8 cellular contexts compared by ENCODE assay signal in genomic region chr5:131810510-131811249, GRCh38. TPM values are rescaled to one million over a fixed set of nuclear protein-coding genes. Genes with fewer than 3 reads are reported as not detected.
DNase-seq lines count a peak whose midpoint lies in the region; ATAC-seq and TF ChIP-seq lines count a peak whose summit lies in the region.

No MANE protein-coding gene starts in this region.

- peak overlapping the region; percentile 19 to 48 (median 34) for H3K27ac ChIP-seq in esophagus muscularis mucosa (replicated peaks in 1 of 4)
- H3K27ac ChIP-seq in skeletal muscle tissue (ENCODE audit: low read depth, low read length): peak overlapping the region; percentile 87

- H3K4me1 Mint-ChIP-seq in CD14-positive monocyte: peaks cover 4% of the 10 kb centered on the region

- no peak overlapping the region for H3K4me3 Mint-ChIP-seq in CD14-positive monocyte

- no peaks in the 10 kb centered on the region for H3K9me3 Mint-ChIP-seq in CD14-positive monocyte

- no peak for TF ChIP-seq POLR2A in esophagus muscularis mucosa (IDR thresholded peaks at IDR 0.05; ENCODE audit: low read depth)

- 6% methylated on average over 3 of the region's 3 CpGs for WGBS in esophagus muscularis mucosa

- H3K27me3 ChIP-seq in esophagus muscularis mucosa: no peaks in the 10 kb centered on the region
- no peaks in the 10 kb centered on the region for H3K27me3 ChIP-seq in skeletal muscle tissue (ENCODE audit: control insufficient read depth in 3 of 3, insufficient read depth in 3 of 3, low read length in 3 of 3)

- no peaks in the 10 kb centered on the region for H3K36me3 ChIP-seq in esophagus muscularis mucosa
- H3K36me3 ChIP-seq in skeletal muscle tissue (ENCODE audit: control insufficient read depth in 3 of 3, insufficient read depth in 3 of 3, low read length in 3 of 3): no peaks in the 10 kb centered on the region

- TF ChIP-seq EP300 in esophagus muscularis mucosa (IDR thresholded peaks at IDR 0.05): no peak

- peak overlapping the region in 1 of 7 donors; percentile 24 for H3K27ac Mint-ChIP-seq in CD14-positive monocyte

- DNase-seq in CD14-positive monocyte (ENCODE audit: low spot score): no peak
- DNase-seq in MV-4-11 (lab: John Stamatoyannopoulos, UW): peak; percentile 49
- no peak for DNase-seq in esophagus muscularis mucosa (ENCODE audit: extremely low spot score)
- no peak for DNase-seq in activated CD4-positive, alpha-beta T cell treated with anti-CD3 and anti-CD28 coated beads, Interleukin-2, amount 50 U/mL, for 4 hours
- DNase-seq in NCI-H1436 treated with DMSO at 0.1 percent for 48 hours (lab: John Stamatoyannopoulos, UW): no peak

- intact Hi-C loops in CD14-positive monocyte (cut with micrococcal nuclease): loop anchor here in 1 of 2 donors (10.0 kb wide), 1 partner anchor 194 kb away; no protein-coding TSS in a partner anchor
- intact Hi-C loops in esophagus muscularis mucosa (cut with DNase I): loop anchor here (1.0 to 5.0 kb wide), 2 partner anchors 198 to 223 kb away; no protein-coding TSS in a partner anchor

- H3K36me3 Mint-ChIP-seq in CD14-positive monocyte: no peaks in the 10 kb centered on the region

- ATAC-seq in GM19455 (IDR thresholded peaks at IDR 0.05; ENCODE audit: unreplicated experiment) (peak; percentile 66), GM21423 (IDR thresholded peaks at IDR 0.05; ENCODE audit: unreplicated experiment) (no peak)

- TF ChIP-seq CTCF in CD14-positive monocyte (IDR thresholded peaks at IDR 0.05) (peak; percentile 16), esophagus muscularis mucosa (IDR thresholded peaks at IDR 0.05) (peak; percentile 31 to 40 (median 38))

- H3K4me1 ChIP-seq in esophagus muscularis mucosa (peaks cover 7 to 16% (median 14%) of the 10 kb centered on the region in 4 donors), skeletal muscle tissue (ENCODE audit: control insufficient read depth in 3 of 3, insufficient read depth in 3 of 3, low read length in 3 of 3) (peaks cover 3 to 13% (median 5%) of the 10 kb centered on the region in 3 donors)

- no peak overlapping the region for H3K4me3 ChIP-seq in esophagus muscularis mucosa
- peak overlapping the region; percentile 13 to 43 (median 37) for H3K4me3 ChIP-seq in skeletal muscle tissue (ENCODE audit: low read length in 3 of 3)

- peak overlapping the region in 2 of 3 donors; percentile 42 to 51 for H3K9ac ChIP-seq in skeletal muscle tissue (ENCODE audit: low read depth in 1 of 3, low read length in 3 of 3)

- H3K27me3 Mint-ChIP-seq in CD14-positive monocyte (ENCODE audit: low read depth in 3 of 3): peaks cover 0 to 2% (median 0%) of the 10 kb centered on the region in 3 donors

- H3K9me3 ChIP-seq in esophagus muscularis mucosa (no peaks in the 10 kb centered on the region), skeletal muscle tissue (ENCODE audit: control insufficient read depth in 3 of 3, low read length in 3 of 3) (no peaks in the 10 kb centered on the region)

RNA-seq across cellular contexts. Expression of gene FNIP1, which starts 13.9 kb away (rescaled TPM):
- polyA plus RNA-seq in CD14-positive monocyte: 10 to 100 TPM; 13.6 to 17.3 TPM
- total RNA-seq in esophagus muscularis mucosa (10 to 100 TPM; 36.6 to 52.7 (median 50.1) TPM), skeletal muscle tissue (27.1 TPM)

Comparison
In these comparisons a context has a peak if more than half of its experiments do, and no peak if none do; other contexts are left out.
1. H3K4me3 ChIP-seq: peak in skeletal muscle tissue (3 of 3); none in esophagus muscularis mucosa (0 of 4).